In the genomic region with DNA sequence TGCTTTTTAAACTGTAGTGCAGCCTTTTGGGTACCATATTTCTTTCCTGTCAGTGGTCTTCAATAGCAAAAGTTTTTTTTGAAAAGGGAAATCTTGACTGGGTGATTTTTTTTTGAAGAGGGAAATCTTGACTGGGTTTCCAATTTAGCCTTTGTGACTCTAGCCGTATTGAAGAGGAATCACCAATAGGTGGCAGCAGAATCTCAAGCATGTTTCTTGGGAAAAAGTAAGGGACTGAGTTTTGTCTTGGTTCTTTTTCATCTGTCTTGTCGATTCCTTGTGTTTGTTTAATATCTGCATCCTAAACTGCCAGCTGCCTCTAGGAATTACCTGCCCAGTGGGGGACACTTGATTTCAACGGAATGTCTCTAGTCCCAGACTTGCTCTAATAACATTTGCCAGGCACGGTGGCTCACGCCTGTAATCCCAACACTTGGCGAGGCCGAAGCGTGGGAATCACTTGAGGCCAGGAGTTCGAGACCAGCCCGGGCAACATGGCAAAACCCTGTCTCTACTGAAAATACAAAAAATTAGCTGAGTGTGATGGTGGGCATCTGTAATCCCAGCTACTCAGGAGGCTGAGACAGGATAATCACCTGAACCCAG, we compare ENCODE assay signal across 7 cellular contexts.
DNase-seq lines count a peak whose midpoint lies in the region; ATAC-seq and TF ChIP-seq lines count a peak whose summit lies in the region.

No MANE protein-coding gene starts in this region.

- intact Hi-C loops in HCT116 (cut with micrococcal nuclease) (loop anchor here (1.0 kb wide), 1 partner anchor 42 kb away; no protein-coding TSS in a partner anchor), dorsolateral prefrontal cortex (cut with DNase I) (loop anchor here (1.0 to 10.0 kb wide), 2 partner anchors 41 to 521 kb away; a partner anchor contains a TSS)

- no peak overlapping the region for H3K9ac ChIP-seq in HCT116 (ENCODE audit: low read length)

- RAD21 ChIA-PET in HCT116 (lab: Charles Lee; ENCODE audit: low non-redundant PET in 1 of 2, low total read pairs in 2 of 2, uncharacterized antibody in 2 of 2, unreplicated experiment in 2 of 2): interaction anchor here (1.1 to 1.5 kb wide), 2 partner anchors 42 kb away, joined by 4 to 6 read pairs; no protein-coding TSS in a partner anchor

- H3K79me2 ChIP-seq in HCT116 (ENCODE audit: insufficient read depth, low read length): no peaks in the 10 kb centered on the region

- no peak overlapping the region for H2AFZ ChIP-seq in HCT116 (ENCODE audit: low read depth, low read length, poor library complexity, severe bottlenecking)

- peaks cover 24 to 47% of the 10 kb centered on the region in 2 experiments; a peak in 3 of 4 replicates for H3K36me3 ChIP-seq in HCT116 (ENCODE audit: control insufficient read depth in 1 of 2, insufficient read depth in 2 of 2, low read length in 2 of 2)

- DNase-seq in DMS114 treated with DMSO at 0.1 percent for 48 hours (lab: John Stamatoyannopoulos, UW; ENCODE audit: unreplicated experiment) (peak; percentile 78), HCT116 (ENCODE audit: low read depth, low spot score) (peak; percentile 19), OCI-M1 (lab: John Stamatoyannopoulos, UW) (peak; percentile 78), dorsolateral prefrontal cortex (no peak)
- DNase-seq in naive thymus-derived CD8-positive, alpha-beta T cell: peak in 6 of 10 donors; percentile 8 to 46 (median 31)

- no peak for ATAC-seq in HCT116
- peak in 1 of 2 donors; percentile 33 for ATAC-seq in naive thymus-derived CD8-positive, alpha-beta T cell
- no peak for ATAC-seq in HG03108 (IDR thresholded peaks at IDR 0.05; ENCODE audit: unreplicated experiment)
- no peak for ATAC-seq in HG02610 (IDR thresholded peaks at IDR 0.05; ENCODE audit: unreplicated experiment)

- no peak overlapping the region for H3K4me3 Mint-ChIP-seq in naive thymus-derived CD8-positive, alpha-beta T cell

- POLR2A ChIA-PET in HCT116 (lab: Charles Lee): no interaction called here
- POLR2A ChIA-PET in naive thymus-derived CD8-positive, alpha-beta T cell (lab: Charles Lee): interaction anchor here (0.6 to 2.0 kb wide), 2 partner anchors 42 to 49 kb away, joined by 3 to 15 read pairs; no protein-coding TSS in a partner anchor

- peaks cover 6 to 11% (median 7%) of the 10 kb centered on the region in 4 donors for H3K4me1 Mint-ChIP-seq in naive thymus-derived CD8-positive, alpha-beta T cell

- H3K27me3 ChIP-seq in HCT116 (ENCODE audit: insufficient read depth, low read length) (no peaks in the 10 kb centered on the region), dorsolateral prefrontal cortex (no peaks in the 10 kb centered on the region)

- H3K27ac ChIP-seq in HCT116 (ENCODE audit: low read depth, low read length) (no peak overlapping the region), dorsolateral prefrontal cortex (peak overlapping the region in 41 of 59 donors; percentile 0 to 81 (median 65))

- H4K20me1 ChIP-seq in HCT116 (ENCODE audit: insufficient read depth): no peaks in the 10 kb centered on the region

- H3K4me3 ChIP-seq in HCT116 (replicated peaks in 1 of 2; ENCODE audit: low read depth in 1 of 2, low read length in 2 of 2): no peak overlapping the region
- H3K4me3 ChIP-seq in dorsolateral prefrontal cortex: no peak overlapping the region

- peaks cover 0 to 94% (median 1%) of the 10 kb centered on the region in 3 donors for H3K36me3 Mint-ChIP-seq in naive thymus-derived CD8-positive, alpha-beta T cell

- H3K9me3 Mint-ChIP-seq in naive thymus-derived CD8-positive, alpha-beta T cell: no peaks in the 10 kb centered on the region

- peak; percentile 61 to 81 (median 79); a peak in 5 of 6 replicates for TF ChIP-seq CTCF in HCT116 (IDR thresholded peaks at IDR 0.05 in 2 of 3, conservative IDR thresholded peaks at IDR 0.05 in 1 of 3; ENCODE audit: borderline replicate concordance in 1 of 3, insufficient read depth in 1 of 3, low read depth in 2 of 3, low read length in 2 of 3)
- TF ChIP-seq CTCF in dorsolateral prefrontal cortex (IDR thresholded peaks at IDR 0.05 in 54 of 56, conservative IDR thresholded peaks at IDR 0.05 in 2 of 56; ENCODE audit: low read depth in 1 of 56, partially characterized antibody in 56 of 56): peak; percentile 59 to 91 (median 78)

- H3K27me3 Mint-ChIP-seq in naive thymus-derived CD8-positive, alpha-beta T cell: peaks cover 0 to 1% (median 0%) of the 10 kb centered on the region in 5 donors

- H3K9me2 ChIP-seq in HCT116 (ENCODE audit: insufficient read depth): no peaks in the 10 kb centered on the region

- no peaks in the 10 kb centered on the region for H3K9me3 ChIP-seq in HCT116 (ENCODE audit: control insufficient read depth in 1 of 2, insufficient read depth in 1 of 2, low read depth in 1 of 2, low read length in 2 of 2)

- peak; percentile 70 for TF ChIP-seq RAD21 in HCT116 (IDR thresholded peaks at IDR 0.05; ENCODE audit: low read depth)

- no TSS peak for BruUV-seq in HCT116 (replicated peaks; lab: Mats Ljungman, UMichigan)

- TF ChIP-seq POLR2A in HCT116 (IDR thresholded peaks at IDR 0.05; ENCODE audit: borderline replicate concordance, extremely low read depth, insufficient read depth, insufficient read length): no peak

- H3K27ac Mint-ChIP-seq in naive thymus-derived CD8-positive, alpha-beta T cell: peak overlapping the region in 7 of 10 donors; percentile 1 to 91 (median 49)

- H3K4me1 ChIP-seq in HCT116 (ENCODE audit: control insufficient read depth in 1 of 2, insufficient read depth in 2 of 2, low read length in 2 of 2): no peaks in the 10 kb centered on the region

- H3K4me2 ChIP-seq in HCT116 (ENCODE audit: low read length): no peak overlapping the region

- CTCF ChIA-PET in HCT116 (lab: Charles Lee): interaction anchor here (2.4 kb wide), 1 partner anchor 42 kb away, joined by 32 read pairs; no protein-coding TSS in a partner anchor

TF ChIP-seq in HCT116, 20 proteins besides CTCF, POLR2A, EP300 and RAD21 (continues in another document):
- TF ChIP-seq TCF7L2 (IDR thresholded peaks at IDR 0.05; ENCODE audit: borderline replicate concordance, extremely low read depth, insufficient read depth, insufficient read length) (no peak), CEBPB (IDR thresholded peaks at IDR 0.05; ENCODE audit: low read depth) (no peak), EGR1 (IDR thresholded peaks at IDR 0.05; ENCODE audit: low read depth) (no peak), ZNF274 (IDR thresholded peaks at IDR 0.05; ENCODE audit: low read depth, low read length) (no peak), EZH2 (IDR thresholded peaks at IDR 0.05) (no peak), SRF (IDR thresholded peaks at IDR 0.05; ENCODE audit: low read depth) (no peak), ELF1 (IDR thresholded peaks at IDR 0.05; ENCODE audit: borderline replicate concordance, low read depth) (no peak), FOSL1 (IDR thresholded peaks at IDR 0.05; ENCODE audit: low read depth) (no peak), CBX3 (IDR thresholded peaks at IDR 0.05; ENCODE audit: low read depth) (no peak), SP1 (IDR thresholded peaks at IDR 0.05; ENCODE audit: low read depth) (no peak), YY1 (IDR thresholded peaks at IDR 0.05; ENCODE audit: extremely low read depth, insufficient replicate concordance, low read depth, low read length) (no peak), EZH2phosphoT487 (IDR thresholded peaks at IDR 0.05; ENCODE audit: borderline replicate concordance) (no peak)
- TF ChIP-seq, protein P1, sequence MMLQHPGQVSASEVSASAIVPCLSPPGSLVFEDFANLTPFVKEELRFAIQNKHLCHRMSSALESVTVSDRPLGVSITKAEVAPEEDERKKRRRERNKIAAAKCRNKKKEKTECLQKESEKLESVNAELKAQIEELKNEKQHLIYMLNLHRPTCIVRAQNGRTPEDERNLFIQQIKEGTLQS (IDR thresholded peaks at IDR 0.05): no peak
- TF ChIP-seq, protein P2, sequence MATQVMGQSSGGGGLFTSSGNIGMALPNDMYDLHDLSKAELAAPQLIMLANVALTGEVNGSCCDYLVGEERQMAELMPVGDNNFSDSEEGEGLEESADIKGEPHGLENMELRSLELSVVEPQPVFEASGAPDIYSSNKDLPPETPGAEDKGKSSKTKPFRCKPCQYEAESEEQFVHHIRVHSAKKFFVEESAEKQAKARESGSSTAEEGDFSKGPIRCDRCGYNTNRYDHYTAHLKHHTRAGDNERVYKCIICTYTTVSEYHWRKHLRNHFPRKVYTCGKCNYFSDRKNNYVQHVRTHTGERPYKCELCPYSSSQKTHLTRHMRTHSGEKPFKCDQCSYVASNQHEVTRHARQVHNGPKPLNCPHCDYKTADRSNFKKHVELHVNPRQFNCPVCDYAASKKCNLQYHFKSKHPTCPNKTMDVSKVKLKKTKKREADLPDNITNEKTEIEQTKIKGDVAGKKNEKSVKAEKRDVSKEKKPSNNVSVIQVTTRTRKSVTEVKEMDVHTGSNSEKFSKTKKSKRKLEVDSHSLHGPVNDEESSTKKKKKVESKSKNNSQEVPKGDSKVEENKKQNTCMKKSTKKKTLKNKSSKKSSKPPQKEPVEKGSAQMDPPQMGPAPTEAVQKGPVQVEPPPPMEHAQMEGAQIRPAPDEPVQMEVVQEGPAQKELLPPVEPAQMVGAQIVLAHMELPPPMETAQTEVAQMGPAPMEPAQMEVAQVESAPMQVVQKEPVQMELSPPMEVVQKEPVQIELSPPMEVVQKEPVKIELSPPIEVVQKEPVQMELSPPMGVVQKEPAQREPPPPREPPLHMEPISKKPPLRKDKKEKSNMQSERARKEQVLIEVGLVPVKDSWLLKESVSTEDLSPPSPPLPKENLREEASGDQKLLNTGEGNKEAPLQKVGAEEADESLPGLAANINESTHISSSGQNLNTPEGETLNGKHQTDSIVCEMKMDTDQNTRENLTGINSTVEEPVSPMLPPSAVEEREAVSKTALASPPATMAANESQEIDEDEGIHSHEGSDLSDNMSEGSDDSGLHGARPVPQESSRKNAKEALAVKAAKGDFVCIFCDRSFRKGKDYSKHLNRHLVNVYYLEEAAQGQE (IDR thresholded peaks at IDR 0.05; ENCODE audit: low read depth): no peak
- TF ChIP-seq, protein P3, sequence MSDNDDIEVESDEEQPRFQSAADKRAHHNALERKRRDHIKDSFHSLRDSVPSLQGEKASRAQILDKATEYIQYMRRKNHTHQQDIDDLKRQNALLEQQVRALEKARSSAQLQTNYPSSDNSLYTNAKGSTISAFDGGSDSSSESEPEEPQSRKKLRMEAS (IDR thresholded peaks at IDR 0.05): no peak

Comparison
In these comparisons a context has a peak if more than half of its experiments do, and no peak if none do; other contexts are left out.
1. DNase-seq: peak in DMS114 treated with DMSO at 0.1 percent for 48 hours (single experiment), HCT116 (single experiment), OCI-M1 (single experiment) and naive thymus-derived CD8-positive, alpha-beta T cell (6 of 10); none in dorsolateral prefrontal cortex (0 of 10).